12 cellular contexts compared by ENCODE assay signal in the genomic region with DNA sequence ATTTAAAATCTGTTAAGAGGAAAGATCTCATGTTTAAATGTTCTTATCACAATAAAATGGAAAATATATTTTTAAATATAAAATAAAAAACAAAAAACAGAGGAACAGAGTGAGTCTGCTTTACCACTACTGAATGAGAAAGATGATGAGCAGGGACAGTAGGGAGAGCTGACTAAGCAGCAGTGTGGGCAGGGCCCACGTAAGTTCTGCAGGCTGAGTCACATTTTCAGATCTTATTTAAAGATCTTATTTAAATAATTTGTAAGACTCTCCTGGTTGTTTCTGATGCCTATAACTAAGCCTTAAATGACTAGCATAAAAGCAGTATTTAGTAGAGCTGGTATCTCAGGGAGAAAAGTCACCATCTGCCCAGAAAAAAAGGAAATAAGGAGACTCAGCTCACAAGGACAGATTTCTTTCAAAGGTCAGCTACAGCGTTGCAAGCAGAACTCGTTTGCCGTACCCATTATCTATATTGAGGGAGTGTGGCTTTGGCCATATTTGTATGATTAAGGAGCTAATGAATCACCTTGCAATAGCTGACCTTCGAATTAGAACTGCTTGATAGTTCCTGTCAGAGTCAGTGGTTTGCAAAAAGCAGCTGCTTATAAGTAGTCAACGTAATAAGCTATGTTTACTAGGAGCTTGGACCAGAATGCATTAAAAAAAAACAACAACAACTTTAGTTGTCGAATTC.
A peak's percentile ranks its signal among the peaks of the same experiment; 100 is the strongest.
DNase-seq lines count a peak whose midpoint lies in the region; ATAC-seq and TF ChIP-seq lines count a peak whose summit lies in the region.
"Had no signal": no experiment of that assay in that cellular context is flagged by ENCODE, and none has a peak within 500 bp of the region (broad histone marks: within the 10 kb centered on the region; RNA-seq: fewer than 3 reads in every experiment).

No MANE protein-coding gene starts in this region.

- peaks cover 7% of the 10 kb centered on the region for H3K27me3 Mint-ChIP-seq in activated T-helper 1 cell treated with anti-CD3 and anti-CD28 coated beads, Interleukin-12 subunit alpha, Interleukin-12 subunit beta, Interleukin-2, Interleukin-4 antibody, amounts not matched to agents 30 ng/mL and 10 ng/mL and 1 ng/mL, durations not matched to agents 14 hours and 24 hours and 36 hours (ENCODE audit: insufficient read depth)
- H3K27me3 Mint-ChIP-seq: IgD-negative memory B cell had no signal

- no peak overlapping the region for H3K4me3 Mint-ChIP-seq in activated T-helper 1 cell treated with anti-CD3 and anti-CD28 coated beads, Interleukin-12 subunit alpha, Interleukin-12 subunit beta, Interleukin-2, Interleukin-4 antibody, amounts not matched to agents 30 ng/mL and 10 ng/mL and 1 ng/mL, durations not matched to agents 14 hours and 24 hours and 36 hours
- H3K4me3 Mint-ChIP-seq: IgD-negative memory B cell had no signal

- ATAC-seq in GM19463 (IDR thresholded peaks at IDR 0.05; ENCODE audit: unreplicated experiment) (peak; percentile 60), HG03469 (IDR thresholded peaks at IDR 0.05; ENCODE audit: unreplicated experiment) (peak; percentile 71)
- ATAC-seq: left lobe of liver had no signal

- no peaks in the 10 kb centered on the region for H3K9me3 Mint-ChIP-seq in activated T-helper 1 cell treated with anti-CD3 and anti-CD28 coated beads, Interleukin-12 subunit alpha, Interleukin-12 subunit beta, Interleukin-2, Interleukin-4 antibody, amounts not matched to agents 30 ng/mL and 10 ng/mL and 1 ng/mL, durations not matched to agents 14 hours and 24 hours and 36 hours
- H3K9me3 Mint-ChIP-seq: IgD-negative memory B cell had no signal

- H3K27ac Mint-ChIP-seq in activated T-helper 1 cell treated with anti-CD3 and anti-CD28 coated beads, Interleukin-12 subunit alpha, Interleukin-12 subunit beta, Interleukin-2, Interleukin-4 antibody, amounts not matched to agents 30 ng/mL and 10 ng/mL and 1 ng/mL, durations not matched to agents 14 hours and 24 hours and 36 hours: no peak overlapping the region
- H3K27ac Mint-ChIP-seq: IgD-negative memory B cell had no signal

- H3K4me1 Mint-ChIP-seq in activated T-helper 1 cell treated with anti-CD3 and anti-CD28 coated beads, Interleukin-12 subunit alpha, Interleukin-12 subunit beta, Interleukin-2, Interleukin-4 antibody, amounts not matched to agents 30 ng/mL and 10 ng/mL and 1 ng/mL, durations not matched to agents 14 hours and 24 hours and 36 hours (ENCODE audit: low read depth): no peaks in the 10 kb centered on the region
- H3K4me1 Mint-ChIP-seq: IgD-negative memory B cell had no signal

- no peak for TF ChIP-seq CTCF in epithelial cell of esophagus (IDR thresholded peaks at IDR 0.05; ENCODE audit: insufficient read depth, low read depth, low read length, missing control alignments)

- DNase-seq in Ammon's horn (ENCODE audit: low spot score) (peak; percentile 39), epithelial cell of esophagus (ENCODE audit: low read depth) (peak; percentile 73), T1000 (lab: John Stamatoyannopoulos, UW) (no peak), NCI-H1417 (lab: John Stamatoyannopoulos, UW) (no peak), NCI-H1092 (lab: John Stamatoyannopoulos, UW) (no peak)
- DNase-seq in activated T-helper 1 cell treated with anti-CD3 and anti-CD28 coated beads, Interleukin-12 subunit alpha, Interleukin-12 subunit beta, Interleukin-2, Interleukin-4 antibody, amounts not matched to agents 30 ng/mL and 10 ng/mL and 1 ng/mL, durations not matched to agents 14 hours and 24 hours and 36 hours (ENCODE audit: low spot score): no peak
- DNase-seq: testis had no signal

- no peaks in the 10 kb centered on the region for H3K36me3 Mint-ChIP-seq in activated T-helper 1 cell treated with anti-CD3 and anti-CD28 coated beads, Interleukin-12 subunit alpha, Interleukin-12 subunit beta, Interleukin-2, Interleukin-4 antibody, amounts not matched to agents 30 ng/mL and 10 ng/mL and 1 ng/mL, durations not matched to agents 14 hours and 24 hours and 36 hours (ENCODE audit: low read depth)
- H3K36me3 Mint-ChIP-seq: IgD-negative memory B cell had no signal

- H3K4me3 ChIP-seq in epithelial cell of esophagus (ENCODE audit: low read length): no peak overlapping the region
- H3K4me3 ChIP-seq: skin epidermis, testis had no signal

- intact Hi-C loops in activated T-helper 1 cell treated with anti-CD3 and anti-CD28 coated beads, Interleukin-12 subunit alpha, Interleukin-12 subunit beta, Interleukin-2, Interleukin-4 antibody, amounts not matched to agents 30 ng/mL and 10 ng/mL and 1 ng/mL, durations not matched to agents 14 hours and 24 hours and 36 hours (cut with micrococcal nuclease): no loop called here

Comparison
In these comparisons a context has a peak if more than half of its experiments do, and no peak if none do; other contexts are left out.
1. DNase-seq: peak in Ammon's horn (single experiment) and epithelial cell of esophagus (single experiment); none in activated T-helper 1 cell treated with anti-CD3 and anti-CD28 coated beads, Interleukin-12 subunit alpha, Interleukin-12 subunit beta, Interleukin-2, Interleukin-4 antibody, amounts not matched to agents 30 ng/mL and 10 ng/mL and 1 ng/mL, durations not matched to agents 14 hours and 24 hours and 36 hours (single experiment), T1000 (single experiment), NCI-H1417 (0 of 3) and NCI-H1092 (single experiment).